ENCODE assay signal across 16 cellular contexts in the genomic region with DNA sequence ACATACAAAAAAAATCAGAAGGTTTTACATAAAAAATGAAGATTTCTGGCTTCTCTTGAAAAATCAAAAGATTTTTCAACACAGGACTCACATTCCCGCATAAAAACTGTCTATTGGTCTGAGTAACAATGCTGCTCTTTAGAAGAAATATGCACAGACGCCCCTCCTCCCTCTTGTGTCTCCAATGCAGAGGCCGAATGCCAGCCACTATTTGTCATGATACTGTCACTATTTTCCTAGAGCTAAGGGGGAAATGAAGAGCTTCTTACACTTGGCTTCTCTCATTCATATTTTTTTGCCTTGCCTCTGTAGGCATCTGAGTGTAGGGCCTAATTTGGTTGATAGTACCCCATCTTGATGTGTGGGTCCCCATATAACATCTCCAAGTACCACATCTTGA.
"Had no signal": no experiment of that assay in that cellular context is flagged by ENCODE, and none has a peak within 500 bp of the region (broad histone marks: within the 10 kb centered on the region; RNA-seq: fewer than 3 reads in every experiment).

No MANE protein-coding gene starts in this region.

- ATAC-seq: activated CD8-positive, alpha-beta memory T cell treated with anti-CD3 and anti-CD28 coated beads, Interleukin-2, amount 10 ng/mL, durations not matched to agents 7 days and 5 days; activated naive CD4-positive, alpha-beta T cell treated with anti-CD3 and anti-CD28 coated beads, Interleukin-2, amount 50 U/mL, for 72 hours; esophagus mucosa; left lobe of liver; upper lobe of right lung had no signal

- H3K36me3 ChIP-seq: sigmoid colon, upper lobe of right lung had no signal

- H3K4me1 ChIP-seq: sigmoid colon, upper lobe of right lung had no signal

- H3K27ac ChIP-seq: sigmoid colon, upper lobe of right lung had no signal

- DNase-seq: activated CD4-positive, alpha-beta T cell treated with anti-CD3 and anti-CD28 coated beads, Interleukin-2, amount 50 U/mL, for 4 hours; activated CD8-positive, alpha-beta memory T cell treated with anti-CD3 and anti-CD28 coated beads, Interleukin-2, amount 10 ng/mL, durations not matched to agents 7 days and 5 days; activated effector memory CD4-positive, alpha-beta T cell treated with anti-CD3 and anti-CD28 coated beads, Interleukin-2, amount 50 U/mL, for 16 hours; activated T-cell treated with anti-CD3 and anti-CD28 coated beads, Interleukin-2, amount 50 U/mL, for 24 hours; cerebellar nuclear complex; dermis blood vessel endothelial cell; occipital lobe; sigmoid colon; stimulated activated CD4-positive, alpha-beta T cell treated with anti-CD3 and anti-CD28 coated beads, Interleukin-12 subunit alpha, Interleukin-12 subunit beta, amount 100 ng/mL, for 4 hours; upper lobe of right lung had no signal

- H3K27me3 Mint-ChIP-seq: memory B cell had no signal

- H3K9me3 Mint-ChIP-seq: activated naive CD4-positive, alpha-beta T cell treated with anti-CD3 and anti-CD28 coated beads, Interleukin-2, amount 50 U/mL, for 72 hours; activated T-cell treated with anti-CD3 and anti-CD28 coated beads, Interleukin-2, amount 50 U/mL, for 24 hours; memory B cell; nephron; stimulated activated naive CD8-positive, alpha-beta T cell treated with anti-CD3 and anti-CD28 coated beads, Interleukin-15, Interleukin-2, amounts not matched to agents 100 ng/mL and 50 ng/mL, for 24 hours had no signal

- H3K9me3 ChIP-seq: sigmoid colon, upper lobe of right lung had no signal

- H3K27ac Mint-ChIP-seq: activated CD8-positive, alpha-beta memory T cell treated with anti-CD3 and anti-CD28 coated beads, Interleukin-2, amount 10 ng/mL, durations not matched to agents 7 days and 5 days; activated naive CD4-positive, alpha-beta T cell treated with anti-CD3 and anti-CD28 coated beads, Interleukin-2, amount 50 U/mL, for 72 hours; activated T-cell treated with anti-CD3 and anti-CD28 coated beads, Interleukin-2, amount 50 U/mL, for 24 hours; memory B cell; nephron; stimulated activated naive CD8-positive, alpha-beta T cell treated with anti-CD3 and anti-CD28 coated beads, Interleukin-15, Interleukin-2, amounts not matched to agents 100 ng/mL and 50 ng/mL, for 24 hours had no signal

- H3K36me3 Mint-ChIP-seq: activated CD8-positive, alpha-beta memory T cell treated with anti-CD3 and anti-CD28 coated beads, Interleukin-2, amount 10 ng/mL, durations not matched to agents 7 days and 5 days; activated naive CD4-positive, alpha-beta T cell treated with anti-CD3 and anti-CD28 coated beads, Interleukin-2, amount 50 U/mL, for 72 hours; memory B cell had no signal

- H3K27me3 ChIP-seq: sigmoid colon, upper lobe of right lung had no signal

- H3K4me3 Mint-ChIP-seq: activated CD8-positive, alpha-beta memory T cell treated with anti-CD3 and anti-CD28 coated beads, Interleukin-2, amount 10 ng/mL, durations not matched to agents 7 days and 5 days; activated T-cell treated with anti-CD3 and anti-CD28 coated beads, Interleukin-2, amount 50 U/mL, for 24 hours; memory B cell; nephron; stimulated activated naive CD8-positive, alpha-beta T cell treated with anti-CD3 and anti-CD28 coated beads, Interleukin-15, Interleukin-2, amounts not matched to agents 100 ng/mL and 50 ng/mL, for 24 hours had no signal

- H3K4me3 ChIP-seq: sigmoid colon, upper lobe of right lung had no signal
